ENCODE assay signal across 11 cellular contexts in the genomic region with DNA sequence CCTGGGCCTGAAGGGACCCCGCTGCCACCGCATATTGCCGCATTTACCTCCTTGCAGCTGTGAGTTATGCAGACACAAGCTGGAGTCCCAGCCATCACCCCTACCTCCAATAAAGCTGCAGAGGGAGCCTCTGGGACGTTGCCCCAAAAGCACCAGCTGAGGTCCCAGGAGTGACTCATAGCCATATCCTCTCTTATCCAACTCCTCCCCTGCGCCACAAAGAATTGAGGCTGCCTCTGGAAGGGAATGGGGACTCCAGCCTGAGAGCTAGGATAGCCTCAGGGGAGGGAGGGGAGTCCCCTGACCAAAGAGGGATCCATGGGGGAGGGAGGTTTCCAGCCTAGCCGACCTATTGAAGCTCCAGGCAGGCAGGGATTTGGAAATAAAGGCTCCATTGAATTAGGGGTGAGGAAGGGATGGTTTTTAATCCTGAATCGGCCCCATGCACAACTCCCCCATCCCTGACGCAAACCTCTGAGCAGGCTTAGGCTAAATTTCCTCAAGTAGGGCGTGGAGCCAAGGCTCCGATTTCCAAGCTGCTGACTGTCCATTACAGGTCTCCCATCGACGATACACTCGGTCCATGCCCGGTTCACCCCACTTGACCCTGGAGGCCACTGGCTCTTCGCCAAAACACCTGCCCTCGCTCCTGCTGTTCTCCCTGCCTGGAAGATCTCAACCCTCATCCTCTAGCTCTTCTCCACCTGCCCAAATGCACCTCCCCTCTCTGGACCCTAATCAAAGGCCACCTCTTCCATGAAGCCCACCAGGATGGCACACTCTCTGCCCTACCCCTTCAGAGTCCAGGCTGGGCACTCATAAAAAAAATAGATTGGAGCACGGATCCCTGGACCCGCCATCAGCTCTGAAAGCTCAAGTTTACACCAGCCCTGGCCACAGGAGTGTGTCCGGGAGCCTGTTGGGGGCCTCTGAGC. TPM values are rescaled to one million over a fixed set of nuclear protein-coding genes. Genes with fewer than 3 reads are reported as not detected.
DNase-seq lines count a peak whose midpoint lies in the region; ATAC-seq and TF ChIP-seq lines count a peak whose summit lies in the region.
"Had no signal": no experiment of that assay in that cellular context is flagged by ENCODE, and none has a peak within 500 bp of the region (broad histone marks: within the 10 kb centered on the region; RNA-seq: fewer than 3 reads in every experiment).

No MANE protein-coding gene starts in this region.

- peak; percentile 18 for DNase-seq in GM04503 (ENCODE audit: low read depth)
- DNase-seq in NCI-H82 (lab: John Stamatoyannopoulos, UW), result peak; percentile 56
- peak; percentile 40 for DNase-seq in dedifferentiated amniotic fluid mesenchymal stem cell (ENCODE audit: extremely low spot score)
- DNase-seq in omental fat pad (ENCODE audit: low spot score), result peak; percentile 27
- no peak for DNase-seq in SHP77 treated with DMSO at 0.1 percent for 48 hours (lab: John Stamatoyannopoulos, UW)
- no peak for DNase-seq in effector CD8-positive, alpha-beta T cell (lab: John Stamatoyannopoulos, UW)
- no peak for DNase-seq in stimulated activated CD8-positive, alpha-beta memory T cell treated with anti-CD3 and anti-CD28 coated beads, Interleukin-4, amount 100 ng/mL, for 48 hours
- DNase-seq: NCI-H1694, SIG-M5 had no signal

- peak; percentile 52 for ATAC-seq in omental fat pad (ENCODE audit: low FRiP score)
- no peak for ATAC-seq in GM18873 (IDR thresholded peaks at IDR 0.05; ENCODE audit: low FRiP score, unreplicated experiment)

- no peak for TF ChIP-seq CTCF in omental fat pad (IDR thresholded peaks at IDR 0.05)

RNA-seq across cellular contexts. Expression of a gene that starts 27.5 kb away (rescaled TPM):
- total RNA-seq in omental fat pad, result 1 to 10 TPM in 1 of 4 donors, under 1 TPM in 1, not detected in 2; 0.47 to 1.2 TPM

RNA-seq across cellular contexts. Expression of a gene that starts 36.9 kb away (rescaled TPM):
- total RNA-seq in omental fat pad, result not detected
- total RNA-seq: pancreas had no signal

Comparison
In these comparisons a context has a peak if more than half of its experiments do, and no peak if none do; other contexts are left out.
1. DNase-seq: peak in GM04503 (single experiment), NCI-H82 (single experiment), dedifferentiated amniotic fluid mesenchymal stem cell (single experiment) and omental fat pad (single experiment); none in SHP77 treated with DMSO at 0.1 percent for 48 hours (single experiment), effector CD8-positive, alpha-beta T cell (single experiment) and stimulated activated CD8-positive, alpha-beta memory T cell treated with anti-CD3 and anti-CD28 coated beads, Interleukin-4, amount 100 ng/mL, for 48 hours (single experiment).